In the genomic region with DNA sequence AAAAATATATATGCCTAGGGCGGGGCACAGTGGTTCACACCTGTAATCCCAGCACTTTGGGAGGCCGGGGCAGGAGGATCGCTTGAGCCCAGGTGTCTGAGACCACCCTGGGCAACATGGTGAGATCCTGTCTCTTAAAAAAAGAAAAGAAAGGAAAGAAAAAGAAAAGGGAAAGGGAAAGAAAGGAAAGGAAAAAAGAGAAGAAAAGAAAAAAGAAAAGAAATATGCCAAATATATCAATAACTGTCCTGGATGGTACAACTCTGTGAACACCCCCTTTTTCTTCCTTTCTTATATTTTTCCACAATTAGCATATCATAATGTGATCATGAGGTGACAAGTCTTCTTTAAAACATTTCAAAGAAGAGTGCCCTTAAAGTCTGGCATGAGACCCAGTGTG, we compare ENCODE assay signal across 17 cellular contexts.
"Had no signal": no experiment of that assay in that cellular context is flagged by ENCODE, and none has a peak within 500 bp of the region (broad histone marks: within the 10 kb centered on the region; RNA-seq: fewer than 3 reads in every experiment).

No MANE protein-coding gene starts in this region.

- DNase-seq: activated CD4-positive, alpha-beta T cell treated with anti-CD3 and anti-CD28 coated beads, Interleukin-2, amount 50 U/mL, for 1 hour; activated naive CD4-positive, alpha-beta T cell treated with anti-CD3 and anti-CD28 coated beads for 36 hours; activated naive CD8-positive, alpha-beta T cell treated with anti-CD3 and anti-CD28 coated beads, Interleukin-2, amount 50 U/mL, for 24 hours; activated T-cell treated with anti-CD3 and anti-CD28 coated beads for 4 hours; effector CD8-positive, alpha-beta T cell; foreskin melanocyte; heart right ventricle; left colon; naive B cell; retina; stimulated activated CD4-positive, alpha-beta T cell treated with anti-CD3 and anti-CD28 coated beads, Interleukin-15, amount 100 ng/mL, for 24 hours; stimulated activated CD4-positive, alpha-beta T cell treated with anti-CD3 and anti-CD28 coated beads, Interleukin-4, amount 100 ng/mL, for 1 hour; stimulated activated naive B cell treated with anti-CD40 and anti-IgM and Interleukin-4, amounts not matched to agents 10 μg/mL and 1 μg/mL and 100 μg/mL, for 72 hours; testis had no signal

- H3K36me3 Mint-ChIP-seq: naive B cell; stimulated activated naive B cell treated with anti-CD40 and anti-IgM and Interleukin-4, amounts not matched to agents 10 μg/mL and 1 μg/mL and 100 μg/mL, for 72 hours had no signal

- H3K27me3 ChIP-seq: heart right ventricle, testis had no signal

- H3K27ac Mint-ChIP-seq: activated naive CD4-positive, alpha-beta T cell treated with anti-CD3 and anti-CD28 coated beads for 36 hours; activated naive CD8-positive, alpha-beta T cell treated with anti-CD3 and anti-CD28 coated beads, Interleukin-2, amount 50 U/mL, for 24 hours; stimulated activated naive B cell treated with anti-CD40 and anti-IgM and Interleukin-4, amounts not matched to agents 10 μg/mL and 1 μg/mL and 100 μg/mL, for 72 hours had no signal

- H3K36me3 ChIP-seq: heart right ventricle had no signal

- H3K4me3 ChIP-seq: coronary artery, heart right ventricle, skin epidermis, testis had no signal

- H3K9me3 ChIP-seq: heart right ventricle, testis had no signal

- H3K4me1 Mint-ChIP-seq: activated naive CD8-positive, alpha-beta T cell treated with anti-CD3 and anti-CD28 coated beads, Interleukin-2, amount 50 U/mL, for 24 hours had no signal

- FAIRE-seq: astrocyte had no signal

- ATAC-seq: activated naive CD8-positive, alpha-beta T cell treated with anti-CD3 and anti-CD28 coated beads, Interleukin-2, amount 50 U/mL, for 24 hours; heart right ventricle; left colon; stimulated activated naive B cell treated with anti-CD40 and anti-IgM and Interleukin-4, amounts not matched to agents 10 μg/mL and 1 μg/mL and 100 μg/mL, for 72 hours had no signal

- H3K9me3 Mint-ChIP-seq: activated naive CD4-positive, alpha-beta T cell treated with anti-CD3 and anti-CD28 coated beads for 36 hours; activated naive CD8-positive, alpha-beta T cell treated with anti-CD3 and anti-CD28 coated beads, Interleukin-2, amount 50 U/mL, for 24 hours; stimulated activated naive B cell treated with anti-CD40 and anti-IgM and Interleukin-4, amounts not matched to agents 10 μg/mL and 1 μg/mL and 100 μg/mL, for 72 hours had no signal

- H3K27ac ChIP-seq: coronary artery, testis had no signal

- H3K4me3 Mint-ChIP-seq: activated naive CD4-positive, alpha-beta T cell treated with anti-CD3 and anti-CD28 coated beads for 36 hours; activated naive CD8-positive, alpha-beta T cell treated with anti-CD3 and anti-CD28 coated beads, Interleukin-2, amount 50 U/mL, for 24 hours; naive B cell; stimulated activated naive B cell treated with anti-CD40 and anti-IgM and Interleukin-4, amounts not matched to agents 10 μg/mL and 1 μg/mL and 100 μg/mL, for 72 hours had no signal
